16 cellular contexts compared by ENCODE assay signal in genomic region chr3:38545396-38545949, GRCh38.
"Had no signal": no experiment of that assay in that cellular context is flagged by ENCODE, and none has a peak within 500 bp of the region (broad histone marks: within the 10 kb centered on the region; RNA-seq: fewer than 3 reads in every experiment).

No MANE protein-coding gene starts in this region.

- H3K4me1 ChIP-seq: breast epithelium, esophagus squamous epithelium, pancreas, right lobe of liver, thyroid gland had no signal

- H3K4me3 ChIP-seq: breast epithelium, esophagus squamous epithelium, hepatocyte, pancreas, right lobe of liver, thyroid gland had no signal

- DNase-seq: activated CD4-positive, alpha-beta T cell treated with anti-CD3 and anti-CD28 coated beads, Interleukin-2, amount 10 ng/mL, durations not matched to agents 24 days and 14 days; activated gamma-delta T cell; activated T-cell treated with anti-CD3 and anti-CD28 coated beads, Interleukin-2, amount 50 U/mL, for 72 hours; cerebellar nuclear complex; cortex of kidney; effector CD4-positive, alpha-beta T cell; esophagus squamous epithelium; left colon; naive B cell; pancreas; right lobe of liver; stimulated activated CD4-positive, alpha-beta T cell treated with anti-CD3 and anti-CD28 coated beads, Interleukin-1b, Interleukin-23, amount 100 ng/mL, for 48 hours; stimulated activated naive CD4-positive, alpha-beta T cell treated with Interleukin-2 at 50 U/mL for 16 hours; thyroid gland had no signal

- H3K36me3 ChIP-seq: breast epithelium, esophagus squamous epithelium, pancreas, right lobe of liver, thyroid gland had no signal

- ATAC-seq: activated T-cell treated with anti-CD3 and anti-CD28 coated beads, Interleukin-2, amount 50 U/mL, for 72 hours; left colon; pancreas; right lobe of liver had no signal

- H3K27me3 ChIP-seq: breast epithelium, esophagus squamous epithelium, hepatocyte, pancreas, right lobe of liver, thyroid gland had no signal

- H3K9me3 ChIP-seq: breast epithelium, esophagus squamous epithelium, pancreas, right lobe of liver, thyroid gland had no signal

- H3K27ac ChIP-seq: breast epithelium, esophagus squamous epithelium, hepatocyte, pancreas, right lobe of liver, thyroid gland had no signal
